Comparison of ENCODE assay signal across 1 cellular context in the genomic region with DNA sequence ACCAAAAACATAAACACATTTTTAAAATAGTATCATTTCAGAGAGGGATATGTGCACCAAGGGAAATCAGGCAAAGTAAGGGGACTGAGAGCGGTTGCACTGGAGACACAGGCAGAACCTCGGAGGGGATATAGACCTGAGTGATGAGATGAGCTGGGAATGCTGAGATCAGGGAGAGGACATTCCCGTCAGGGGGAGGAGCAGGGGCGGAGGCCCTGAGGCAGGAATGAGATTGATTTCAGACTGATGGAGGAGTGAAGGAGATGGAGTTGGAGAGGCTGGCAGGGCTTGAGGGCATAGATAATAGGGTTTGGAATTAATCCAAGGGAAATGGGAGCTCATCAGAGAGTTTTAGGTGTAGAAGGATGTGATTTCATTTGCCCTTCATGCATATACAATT.
TF ChIP-seq lines count a peak whose summit lies in the region.

No MANE protein-coding gene starts in this region.

TF ChIP-seq in GM23338, 12 proteins besides CTCF, POLR2A, EP300 and RAD21 (continued from another document):
- TF ChIP-seq, protein P1, sequence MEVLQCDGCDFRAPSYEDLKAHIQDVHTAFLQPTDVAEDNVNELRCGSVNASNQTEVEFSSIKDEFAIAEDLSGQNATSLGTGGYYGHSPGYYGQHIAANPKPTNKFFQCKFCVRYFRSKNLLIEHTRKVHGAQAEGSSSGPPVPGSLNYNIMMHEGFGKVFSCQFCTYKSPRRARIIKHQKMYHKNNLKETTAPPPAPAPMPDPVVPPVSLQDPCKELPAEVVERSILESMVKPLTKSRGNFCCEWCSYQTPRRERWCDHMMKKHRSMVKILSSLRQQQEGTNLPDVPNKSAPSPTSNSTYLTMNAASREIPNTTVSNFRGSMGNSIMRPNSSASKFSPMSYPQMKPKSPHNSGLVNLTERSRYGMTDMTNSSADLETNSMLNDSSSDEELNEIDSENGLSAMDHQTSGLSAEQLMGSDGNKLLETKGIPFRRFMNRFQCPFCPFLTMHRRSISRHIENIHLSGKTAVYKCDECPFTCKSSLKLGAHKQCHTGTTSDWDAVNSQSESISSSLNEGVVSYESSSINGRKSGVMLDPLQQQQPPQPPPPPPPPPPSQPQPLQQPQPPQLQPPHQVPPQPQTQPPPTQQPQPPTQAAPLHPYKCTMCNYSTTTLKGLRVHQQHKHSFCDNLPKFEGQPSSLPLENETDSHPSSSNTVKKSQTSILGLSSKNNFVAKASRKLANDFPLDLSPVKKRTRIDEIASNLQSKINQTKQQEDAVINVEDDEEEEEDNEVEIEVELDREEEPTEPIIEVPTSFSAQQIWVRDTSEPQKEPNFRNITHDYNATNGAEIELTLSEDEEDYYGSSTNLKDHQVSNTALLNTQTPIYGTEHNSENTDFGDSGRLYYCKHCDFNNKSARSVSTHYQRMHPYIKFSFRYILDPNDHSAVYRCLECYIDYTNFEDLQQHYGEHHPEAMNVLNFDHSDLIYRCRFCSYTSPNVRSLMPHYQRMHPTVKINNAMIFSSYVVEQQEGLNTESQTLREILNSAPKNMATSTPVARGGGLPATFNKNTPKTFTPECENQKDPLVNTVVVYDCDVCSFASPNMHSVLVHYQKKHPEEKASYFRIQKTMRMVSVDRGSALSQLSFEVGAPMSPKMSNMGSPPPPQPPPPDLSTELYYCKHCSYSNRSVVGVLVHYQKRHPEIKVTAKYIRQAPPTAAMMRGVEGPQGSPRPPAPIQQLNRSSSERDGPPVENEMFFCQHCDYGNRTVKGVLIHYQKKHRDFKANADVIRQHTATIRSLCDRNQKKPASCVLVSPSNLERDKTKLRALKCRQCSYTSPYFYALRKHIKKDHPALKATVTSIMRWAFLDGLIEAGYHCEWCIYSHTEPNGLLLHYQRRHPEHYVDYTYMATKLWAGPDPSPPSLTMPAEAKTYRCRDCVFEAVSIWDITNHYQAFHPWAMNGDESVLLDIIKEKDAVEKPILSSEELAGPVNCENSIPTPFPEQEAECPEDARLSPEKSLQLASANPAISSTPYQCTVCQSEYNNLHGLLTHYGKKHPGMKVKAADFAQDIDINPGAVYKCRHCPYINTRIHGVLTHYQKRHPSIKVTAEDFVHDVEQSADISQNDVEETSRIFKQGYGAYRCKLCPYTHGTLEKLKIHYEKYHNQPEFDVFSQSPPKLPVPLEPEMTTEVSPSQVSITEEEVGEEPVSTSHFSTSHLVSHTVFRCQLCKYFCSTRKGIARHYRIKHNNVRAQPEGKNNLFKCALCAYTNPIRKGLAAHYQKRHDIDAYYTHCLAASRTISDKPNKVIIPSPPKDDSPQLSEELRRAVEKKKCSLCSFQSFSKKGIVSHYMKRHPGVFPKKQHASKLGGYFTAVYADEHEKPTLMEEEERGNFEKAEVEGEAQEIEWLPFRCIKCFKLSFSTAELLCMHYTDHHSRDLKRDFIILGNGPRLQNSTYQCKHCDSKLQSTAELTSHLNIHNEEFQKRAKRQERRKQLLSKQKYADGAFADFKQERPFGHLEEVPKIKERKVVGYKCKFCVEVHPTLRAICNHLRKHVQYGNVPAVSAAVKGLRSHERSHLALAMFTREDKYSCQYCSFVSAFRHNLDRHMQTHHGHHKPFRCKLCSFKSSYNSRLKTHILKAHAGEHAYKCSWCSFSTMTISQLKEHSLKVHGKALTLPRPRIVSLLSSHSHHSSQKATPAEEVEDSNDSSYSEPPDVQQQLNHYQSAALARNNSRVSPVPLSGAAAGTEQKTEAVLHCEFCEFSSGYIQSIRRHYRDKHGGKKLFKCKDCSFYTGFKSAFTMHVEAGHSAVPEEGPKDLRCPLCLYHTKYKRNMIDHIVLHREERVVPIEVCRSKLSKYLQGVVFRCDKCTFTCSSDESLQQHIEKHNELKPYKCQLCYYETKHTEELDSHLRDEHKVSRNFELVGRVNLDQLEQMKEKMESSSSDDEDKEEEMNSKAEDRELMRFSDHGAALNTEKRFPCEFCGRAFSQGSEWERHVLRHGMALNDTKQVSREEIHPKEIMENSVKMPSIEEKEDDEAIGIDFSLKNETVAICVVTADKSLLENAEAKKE (CRISPR knock-in tag; IDR thresholded peaks at IDR 0.05): no peak
- TF ChIP-seq STAT1 (IDR thresholded peaks at IDR 0.05; ENCODE audit: unreplicated experiment) (no peak), NANOG (IDR thresholded peaks at IDR 0.05; ENCODE audit: borderline replicate concordance) (no peak), ZNF331 (CRISPR knock-in tag; IDR thresholded peaks at IDR 0.05; ENCODE audit: low read depth) (no peak)
- TF ChIP-seq, protein P2, sequence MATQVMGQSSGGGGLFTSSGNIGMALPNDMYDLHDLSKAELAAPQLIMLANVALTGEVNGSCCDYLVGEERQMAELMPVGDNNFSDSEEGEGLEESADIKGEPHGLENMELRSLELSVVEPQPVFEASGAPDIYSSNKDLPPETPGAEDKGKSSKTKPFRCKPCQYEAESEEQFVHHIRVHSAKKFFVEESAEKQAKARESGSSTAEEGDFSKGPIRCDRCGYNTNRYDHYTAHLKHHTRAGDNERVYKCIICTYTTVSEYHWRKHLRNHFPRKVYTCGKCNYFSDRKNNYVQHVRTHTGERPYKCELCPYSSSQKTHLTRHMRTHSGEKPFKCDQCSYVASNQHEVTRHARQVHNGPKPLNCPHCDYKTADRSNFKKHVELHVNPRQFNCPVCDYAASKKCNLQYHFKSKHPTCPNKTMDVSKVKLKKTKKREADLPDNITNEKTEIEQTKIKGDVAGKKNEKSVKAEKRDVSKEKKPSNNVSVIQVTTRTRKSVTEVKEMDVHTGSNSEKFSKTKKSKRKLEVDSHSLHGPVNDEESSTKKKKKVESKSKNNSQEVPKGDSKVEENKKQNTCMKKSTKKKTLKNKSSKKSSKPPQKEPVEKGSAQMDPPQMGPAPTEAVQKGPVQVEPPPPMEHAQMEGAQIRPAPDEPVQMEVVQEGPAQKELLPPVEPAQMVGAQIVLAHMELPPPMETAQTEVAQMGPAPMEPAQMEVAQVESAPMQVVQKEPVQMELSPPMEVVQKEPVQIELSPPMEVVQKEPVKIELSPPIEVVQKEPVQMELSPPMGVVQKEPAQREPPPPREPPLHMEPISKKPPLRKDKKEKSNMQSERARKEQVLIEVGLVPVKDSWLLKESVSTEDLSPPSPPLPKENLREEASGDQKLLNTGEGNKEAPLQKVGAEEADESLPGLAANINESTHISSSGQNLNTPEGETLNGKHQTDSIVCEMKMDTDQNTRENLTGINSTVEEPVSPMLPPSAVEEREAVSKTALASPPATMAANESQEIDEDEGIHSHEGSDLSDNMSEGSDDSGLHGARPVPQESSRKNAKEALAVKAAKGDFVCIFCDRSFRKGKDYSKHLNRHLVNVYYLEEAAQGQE (IDR thresholded peaks at IDR 0.05; ENCODE audit: unreplicated experiment): no peak
